22 cellular contexts compared by ENCODE assay signal in the genomic region with DNA sequence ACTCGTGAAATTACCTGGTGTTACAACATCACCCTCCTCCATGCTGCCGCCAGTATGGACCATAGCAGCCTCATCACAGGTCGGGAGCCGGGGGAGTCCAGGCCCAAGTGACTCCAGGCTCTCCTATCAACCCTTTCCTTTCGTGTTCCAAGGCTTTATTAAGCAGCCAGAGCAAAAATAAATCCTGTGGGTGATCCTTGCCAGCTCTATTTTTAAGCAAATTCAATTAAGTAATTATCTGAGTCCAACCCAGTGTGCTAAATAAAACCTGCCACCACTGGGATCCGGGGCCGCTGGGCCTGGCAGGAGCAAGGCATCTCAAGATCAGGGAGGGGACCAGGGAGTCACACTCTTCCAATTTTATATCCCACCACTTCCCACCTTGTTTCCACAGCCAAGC.
DNase-seq lines count a peak whose midpoint lies in the region; ATAC-seq and TF ChIP-seq lines count a peak whose summit lies in the region.
"Had no signal": no experiment of that assay in that cellular context is flagged by ENCODE, and none has a peak within 500 bp of the region (broad histone marks: within the 10 kb centered on the region; RNA-seq: fewer than 3 reads in every experiment).

No MANE protein-coding gene starts in this region.

- no peak overlapping the region for H3K4me3 ChIP-seq in right atrium auricular region
- H3K4me3 ChIP-seq: A549; BLaER1 treated with 17β-estradiol and CSF1 and Interleukin-3, amounts not matched to agents 10 nM and 100 nM; GM12878; HAP-1 had no signal

- peak; percentile 84 for ATAC-seq in Right ventricle myocardium superior (ENCODE audit: poor library complexity)
- no peak for ATAC-seq in GM21447 (IDR thresholded peaks at IDR 0.05; ENCODE audit: unreplicated experiment)
- ATAC-seq: A549, GM12878 had no signal

- no peaks in the 10 kb centered on the region for H3K36me3 ChIP-seq in right atrium auricular region
- H3K36me3 ChIP-seq: BE2C; BLaER1 treated with 17β-estradiol and CSF1 and Interleukin-3, amounts not matched to agents 10 nM and 100 nM; HAP-1 had no signal

- no peak overlapping the region for H3K27ac ChIP-seq in right atrium auricular region
- H3K27ac ChIP-seq: A549; BLaER1 treated with 17β-estradiol and CSF1 and Interleukin-3, amounts not matched to agents 10 nM and 100 nM had no signal

- H3K4me1 ChIP-seq in right atrium auricular region: no peaks in the 10 kb centered on the region
- H3K4me1 ChIP-seq: A549, BE2C had no signal

- DNase-seq in Right ventricle myocardium superior: no peak
- no peak for DNase-seq in right atrium auricular region (ENCODE audit: low spot score)
- peak; percentile 12 for DNase-seq in NCI-H446 treated with DMSO at 0.1 percent for 48 hours (lab: John Stamatoyannopoulos, UW)
- DNase-seq in NCI-H82 treated with DMSO at 0.1 percent for 48 hours (lab: John Stamatoyannopoulos, UW; ENCODE audit: unreplicated experiment): peak; percentile 3
- DNase-seq in stimulated activated CD4-positive, alpha-beta T cell treated with anti-CD3 and anti-CD28 coated beads, Interleukin-1b, Interleukin-23, amount 100 ng/mL, for 48 hours: no peak
- DNase-seq: 8988T; ACHN; AML-193; BE2C; CD4-positive, alpha-beta T cell; CD8-positive, alpha-beta memory T cell; DMS 273 treated with DMSO at 0.1 percent for 48 hours; DMS79; EL; GDM1; GOT3; HFFc6 had no signal

- H3K9me3 ChIP-seq in right atrium auricular region: no peaks in the 10 kb centered on the region
- H3K9me3 ChIP-seq: A549; BE2C; BLaER1 treated with 17β-estradiol and CSF1 and Interleukin-3, amounts not matched to agents 10 nM and 100 nM; HAP-1 had no signal

- H3K27me3 ChIP-seq in right atrium auricular region: no peaks in the 10 kb centered on the region
- H3K27me3 ChIP-seq: BE2C had no signal

- TF ChIP-seq CTCF in right atrium auricular region (IDR thresholded peaks at IDR 0.05): no peak

- intact Hi-C loops in Right ventricle myocardium superior (cut with DNase I): no loop called here

Comparison
In these comparisons a context has a peak if more than half of its experiments do, and no peak if none do; other contexts are left out.
1. DNase-seq: peak in NCI-H446 treated with DMSO at 0.1 percent for 48 hours (single experiment) and NCI-H82 treated with DMSO at 0.1 percent for 48 hours (single experiment); none in Right ventricle myocardium superior (single experiment), right atrium auricular region (single experiment) and stimulated activated CD4-positive, alpha-beta T cell treated with anti-CD3 and anti-CD28 coated beads, Interleukin-1b, Interleukin-23, amount 100 ng/mL, for 48 hours (single experiment).